In genomic region chr6:157436200-157436943, GRCh38 we compare ENCODE assay signal across 24 cellular contexts. TPM values are rescaled to one million over a fixed set of nuclear protein-coding genes. Genes with fewer than 3 reads are reported as not detected.
DNase-seq lines count a peak whose midpoint lies in the region; ATAC-seq and TF ChIP-seq lines count a peak whose summit lies in the region.
"Had no signal": no experiment of that assay in that cellular context is flagged by ENCODE, and none has a peak within 500 bp of the region (broad histone marks: within the 10 kb centered on the region; RNA-seq: fewer than 3 reads in every experiment).

No MANE protein-coding gene starts in this region.

- ATAC-seq in body of pancreas (peak; percentile 10), GM21381 (IDR thresholded peaks at IDR 0.05; ENCODE audit: unreplicated experiment) (no peak), omental fat pad (ENCODE audit: low FRiP score) (no peak), right lobe of liver (no peak)
- ATAC-seq: activated CD8-positive, alpha-beta T cell treated with anti-CD3 and anti-CD28 coated beads for 36 hours; left lobe of liver; stimulated activated naive CD8-positive, alpha-beta T cell treated with anti-CD3 and anti-CD28 coated beads, Interleukin-15, Interleukin-2, amounts not matched to agents 100 U/mL and 50 U/mL, for 24 hours had no signal

- H3F3A ChIP-seq in neural progenitor cell (ENCODE audit: low read depth), result no peaks in the 10 kb centered on the region

- H3K36me3 ChIP-seq in body of pancreas (replicated peaks in 1 of 2; ENCODE audit: insufficient read depth in 1 of 2, low read depth in 2 of 2) (no peaks in the 10 kb centered on the region), neural progenitor cell (no peaks in the 10 kb centered on the region), uterus (no peaks in the 10 kb centered on the region), right lobe of liver (no peaks in the 10 kb centered on the region)
- H3K36me3 ChIP-seq: breast epithelium, Peyer's patch had no signal

- H3K27me3 ChIP-seq in body of pancreas, result no peaks in the 10 kb centered on the region
- no peaks in the 10 kb centered on the region for H3K27me3 ChIP-seq in neural progenitor cell
- H3K27me3 ChIP-seq in uterus, result no peaks in the 10 kb centered on the region
- no peaks in the 10 kb centered on the region for H3K27me3 ChIP-seq in right lobe of liver
- H3K27me3 ChIP-seq: breast epithelium, Peyer's patch had no signal

- no peaks in the 10 kb centered on the region for H3K79me2 ChIP-seq in neural progenitor cell (ENCODE audit: low read depth)

- peak overlapping the region; percentile 77 for H3K27ac Mint-ChIP-seq in neural progenitor cell
- H3K27ac Mint-ChIP-seq: activated CD8-positive, alpha-beta T cell treated with anti-CD3 and anti-CD28 coated beads for 36 hours; activated naive CD4-positive, alpha-beta T cell treated with anti-CD3 and anti-CD28 coated beads, Interleukin-2, amount 10 ng/mL, durations not matched to agents 7 days and 5 days; T-helper 2 cell treated with Interferon-gamma antibody and Interleukin-4, amounts not matched to agents 5 μg/mL and 100 μg/mL, for 36 hours had no signal

- H3K4me2 ChIP-seq in neural progenitor cell, result no peak overlapping the region

- no peaks in the 10 kb centered on the region for H3K27me3 Mint-ChIP-seq in neural progenitor cell (ENCODE audit: insufficient read depth, low read depth)
- H3K27me3 Mint-ChIP-seq: activated CD8-positive, alpha-beta T cell treated with anti-CD3 and anti-CD28 coated beads for 36 hours had no signal

- no peak overlapping the region for H3K9ac ChIP-seq in neural progenitor cell

- 68 to 80% methylated on average over 12 to 13 of the region's 13 CpGs for WGBS in body of pancreas, 2 donors
- WGBS in right lobe of liver (ENCODE audit: insufficient coverage, low coverage, low lambda C conversion rate, missing lambda C conversion rate), result 77% methylated on average over 12 of the region's 13 CpGs

- no peak overlapping the region for H2AFZ ChIP-seq in neural progenitor cell (replicated peaks)

- H3K9me3 ChIP-seq in body of pancreas, result no peaks in the 10 kb centered on the region
- H3K9me3 ChIP-seq in neural progenitor cell (ENCODE audit: low read depth), result no peaks in the 10 kb centered on the region
- no peaks in the 10 kb centered on the region for H3K9me3 ChIP-seq in uterus
- no peaks in the 10 kb centered on the region for H3K9me3 ChIP-seq in right lobe of liver
- H3K9me3 ChIP-seq: breast epithelium, Caco-2, Peyer's patch had no signal

- H3K36me3 Mint-ChIP-seq in neural progenitor cell, result no peaks in the 10 kb centered on the region
- H3K36me3 Mint-ChIP-seq: activated naive CD4-positive, alpha-beta T cell treated with anti-CD3 and anti-CD28 coated beads, Interleukin-2, amount 10 ng/mL, durations not matched to agents 7 days and 5 days; CD14-positive monocyte had no signal

- no peak for DNase-seq in body of pancreas
- DNase-seq in globus pallidus (ENCODE audit: low spot score), result peak; percentile 79
- DNase-seq in neural progenitor cell (ENCODE audit: low spot score), result no peak
- DNase-seq in uterus, result no peak
- no peak for DNase-seq in omental fat pad (ENCODE audit: low spot score)
- DNase-seq in right lobe of liver, result no peak
- DNase-seq: activated CD8-positive, alpha-beta T cell treated with anti-CD3 and anti-CD28 coated beads for 36 hours; activated naive CD4-positive, alpha-beta T cell treated with anti-CD3 and anti-CD28 coated beads, Interleukin-2, amount 10 ng/mL, durations not matched to agents 7 days and 5 days; amniotic stem cell; Caco-2; DMS79; effector CD8-positive, alpha-beta T cell; glutamatergic neuron; NCI-H446; NCI-H774; Peyer's patch; SIG-M5; stimulated activated naive CD8-positive, alpha-beta T cell treated with anti-CD3 and anti-CD28 coated beads, Interleukin-15, Interleukin-2, amounts not matched to agents 100 U/mL and 50 U/mL, for 24 hours had no signal

- intact Hi-C loops in body of pancreas (cut with DNase I), result no loop called here
- intact Hi-C loops in uterus (cut with DNase I; ENCODE audit: low total_unique reads), result no loop called here
- intact Hi-C loops in right lobe of liver (cut with DNase I), result no loop called here

- H3K4me3 ChIP-seq in body of pancreas (no peak overlapping the region), neural progenitor cell (no peak overlapping the region), uterus (no peak overlapping the region), right lobe of liver (no peak overlapping the region)
- H3K4me3 ChIP-seq: breast epithelium, Peyer's patch, skin epidermis had no signal

- no peaks in the 10 kb centered on the region for H3K9me3 Mint-ChIP-seq in neural progenitor cell
- H3K9me3 Mint-ChIP-seq: CD14-positive monocyte had no signal

- H3K4me1 Mint-ChIP-seq in neural progenitor cell, result peaks cover 42% of the 10 kb centered on the region
- H3K4me1 Mint-ChIP-seq: activated naive CD4-positive, alpha-beta T cell treated with anti-CD3 and anti-CD28 coated beads, Interleukin-2, amount 10 ng/mL, durations not matched to agents 7 days and 5 days had no signal

- no peak overlapping the region for H3K4me3 Mint-ChIP-seq in neural progenitor cell
- H3K4me3 Mint-ChIP-seq: activated CD8-positive, alpha-beta T cell treated with anti-CD3 and anti-CD28 coated beads for 36 hours; activated naive CD4-positive, alpha-beta T cell treated with anti-CD3 and anti-CD28 coated beads, Interleukin-2, amount 10 ng/mL, durations not matched to agents 7 days and 5 days; CD14-positive monocyte; T-helper 2 cell treated with Interferon-gamma antibody and Interleukin-4, amounts not matched to agents 5 μg/mL and 100 μg/mL, for 36 hours had no signal

- H4K20me1 ChIP-seq in neural progenitor cell (ENCODE audit: low read depth), result no peaks in the 10 kb centered on the region

- TF ChIP-seq CTCF in body of pancreas (IDR thresholded peaks at IDR 0.05), result no peak
- TF ChIP-seq CTCF in neural progenitor cell (IDR thresholded peaks at IDR 0.05), result no peak
- no peak for TF ChIP-seq CTCF in uterus (IDR thresholded peaks at IDR 0.05)
- no peak for TF ChIP-seq CTCF in omental fat pad (IDR thresholded peaks at IDR 0.05)
- no peak for TF ChIP-seq CTCF in right lobe of liver (IDR thresholded peaks at IDR 0.05)

- TF ChIP-seq POLR2A in body of pancreas (IDR thresholded peaks at IDR 0.05) (no peak), uterus (IDR thresholded peaks at IDR 0.05) (no peak), right lobe of liver (IDR thresholded peaks at IDR 0.05) (no peak)

- no peak overlapping the region for H3K27ac ChIP-seq in body of pancreas
- H3K27ac ChIP-seq in neural progenitor cell, result no peak overlapping the region
- H3K27ac ChIP-seq in uterus, result peak overlapping the region; percentile 50 to 79
- H3K27ac ChIP-seq in right lobe of liver, result no peak overlapping the region
- H3K27ac ChIP-seq: breast epithelium, Peyer's patch, skin epidermis had no signal

- H3K4me1 ChIP-seq in body of pancreas, result peaks cover 23% of the 10 kb centered on the region
- H3K4me1 ChIP-seq in neural progenitor cell, result peaks cover 6% of the 10 kb centered on the region
- H3K4me1 ChIP-seq in uterus, result no peaks in the 10 kb centered on the region
- H3K4me1 ChIP-seq in right lobe of liver, result peaks cover 0 to 28% (median 15%) of the 10 kb centered on the region in 4 donors
- H3K4me1 ChIP-seq: Peyer's patch had no signal

RNA-seq across cellular contexts. Expression of gene ZDHHC14, which starts 55.4 kb away (rescaled TPM):
- total RNA-seq in body of pancreas (10 to 100 TPM; 10.2 to 10.6 TPM), neural progenitor cell (ENCODE audit: low replicate concordance) (7.1 and 14.5 TPM in 2 replicates), uterus (10 to 100 TPM in 3 of 4 donors, 1 to 10 TPM in 1; 5.6 to 28.3 (median 12.9) TPM), omental fat pad (10 to 100 TPM in 1 of 4 donors, 1 to 10 TPM in 3; 5.6 to 13.7 (median 6.9) TPM), right lobe of liver (10 to 100 TPM in 4 of 6 experiments, 1 to 10 TPM in 2; 7.3 to 13.0 (median 10.3) TPM)

Comparison
In these comparisons a context has a peak if more than half of its experiments do, and no peak if none do; other contexts are left out.
1. H3K27ac ChIP-seq: peak in uterus (2 of 2); none in body of pancreas (0 of 4), neural progenitor cell (single experiment) and right lobe of liver (0 of 3).